ENCODE assay signal across 2 cellular contexts in genomic region chr9:121788686-121789366, GRCh38.
TF ChIP-seq lines count a peak whose summit lies in the region.

No MANE protein-coding gene starts in this region.

TF ChIP-seq in HEK293T, 16 proteins besides CTCF, POLR2A, EP300 and RAD21:
- TF ChIP-seq TARDBP (IDR thresholded peaks at IDR 0.05) (0 out of 2 replicates have a peak, but pooled peaks have one; percentile 41), FOXK2 (IDR thresholded peaks at IDR 0.05) (no peak)

TF ChIP-seq in H1, 55 proteins besides CTCF, POLR2A, EP300 and RAD21:
- TF ChIP-seq TAF7 (optimal IDR thresholded peaks at IDR 0.05; ENCODE audit: borderline replicate concordance, low read depth, low read length) (no peak), SUZ12 (IDR thresholded peaks at IDR 0.05; ENCODE audit: low read length) (no peak), RNF2 (IDR thresholded peaks at IDR 0.05; ENCODE audit: borderline replicate concordance, low read depth, low read length, missing control alignments, poor library complexity, severe bottlenecking) (no peak), CHD1 (IDR thresholded peaks at IDR 0.05; ENCODE audit: low read depth, low read length) (no peak), EGR1 (IDR thresholded peaks at IDR 0.05; ENCODE audit: borderline replicate concordance, low read depth, low read length) (no peak), ZNF274 (IDR thresholded peaks at IDR 0.05; ENCODE audit: borderline replicate concordance, extremely low read depth, low read length) (no peak), POU5F1 (IDR thresholded peaks at IDR 0.05; ENCODE audit: low read depth, low read length) (no peak), CHD2 (IDR thresholded peaks at IDR 0.05; ENCODE audit: low read length) (no peak), MAX (IDR thresholded peaks at IDR 0.05) (no peak), PHF8 (conservative IDR thresholded peaks at IDR 0.05; ENCODE audit: low read depth, low read length) (no peak), FOSL1 (IDR thresholded peaks at IDR 0.05; ENCODE audit: insufficient read depth, low read depth, low read length) (no peak), RXRA (IDR thresholded peaks at IDR 0.05; ENCODE audit: insufficient read depth, low read depth, low read length) (no peak), KDM1A (IDR thresholded peaks at IDR 0.05; ENCODE audit: borderline replicate concordance, low read length) (no peak)
- TF ChIP-seq, protein P1, sequence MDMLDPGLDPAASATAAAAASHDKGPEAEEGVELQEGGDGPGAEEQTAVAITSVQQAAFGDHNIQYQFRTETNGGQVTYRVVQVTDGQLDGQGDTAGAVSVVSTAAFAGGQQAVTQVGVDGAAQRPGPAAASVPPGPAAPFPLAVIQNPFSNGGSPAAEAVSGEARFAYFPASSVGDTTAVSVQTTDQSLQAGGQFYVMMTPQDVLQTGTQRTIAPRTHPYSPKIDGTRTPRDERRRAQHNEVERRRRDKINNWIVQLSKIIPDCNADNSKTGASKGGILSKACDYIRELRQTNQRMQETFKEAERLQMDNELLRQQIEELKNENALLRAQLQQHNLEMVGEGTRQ (IDR thresholded peaks at IDR 0.05; ENCODE audit: low read length): no peak
- TF ChIP-seq, protein P2, sequence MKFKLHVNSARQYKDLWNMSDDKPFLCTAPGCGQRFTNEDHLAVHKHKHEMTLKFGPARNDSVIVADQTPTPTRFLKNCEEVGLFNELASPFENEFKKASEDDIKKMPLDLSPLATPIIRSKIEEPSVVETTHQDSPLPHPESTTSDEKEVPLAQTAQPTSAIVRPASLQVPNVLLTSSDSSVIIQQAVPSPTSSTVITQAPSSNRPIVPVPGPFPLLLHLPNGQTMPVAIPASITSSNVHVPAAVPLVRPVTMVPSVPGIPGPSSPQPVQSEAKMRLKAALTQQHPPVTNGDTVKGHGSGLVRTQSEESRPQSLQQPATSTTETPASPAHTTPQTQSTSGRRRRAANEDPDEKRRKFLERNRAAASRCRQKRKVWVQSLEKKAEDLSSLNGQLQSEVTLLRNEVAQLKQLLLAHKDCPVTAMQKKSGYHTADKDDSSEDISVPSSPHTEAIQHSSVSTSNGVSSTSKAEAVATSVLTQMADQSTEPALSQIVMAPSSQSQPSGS (IDR thresholded peaks at IDR 0.05; ENCODE audit: low read length): no peak
- TF ChIP-seq, protein P3, sequence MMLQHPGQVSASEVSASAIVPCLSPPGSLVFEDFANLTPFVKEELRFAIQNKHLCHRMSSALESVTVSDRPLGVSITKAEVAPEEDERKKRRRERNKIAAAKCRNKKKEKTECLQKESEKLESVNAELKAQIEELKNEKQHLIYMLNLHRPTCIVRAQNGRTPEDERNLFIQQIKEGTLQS (IDR thresholded peaks at IDR 0.05; ENCODE audit: insufficient read depth, low read depth, low read length): no peak
